In genomic region chr15:27771892-27772291, GRCh38 we compare ENCODE assay signal across 20 cellular contexts.
A peak's percentile ranks its signal among the peaks of the same experiment; 100 is the strongest.
DNase-seq lines count a peak whose midpoint lies in the region; ATAC-seq, FAIRE-seq and TF ChIP-seq lines count a peak whose summit lies in the region.
"Had no signal": no experiment of that assay in that cellular context is flagged by ENCODE, and none has a peak within 500 bp of the region (broad histone marks: within the 10 kb centered on the region; RNA-seq: fewer than 3 reads in every experiment).

No MANE protein-coding gene starts in this region.

- H3K4me2 ChIP-seq in HepG2 (ENCODE audit: low read depth, low read length) = no peak overlapping the region
- H3K4me2 ChIP-seq in PC-9 = no peak overlapping the region
- H3K4me2 ChIP-seq: A549; BLaER1 treated with 17β-estradiol and CSF1 and Interleukin-3, amounts not matched to agents 10 nM and 100 nM had no signal

- H3K9me3 ChIP-seq in HepG2 (ENCODE audit: low read length) = no peaks in the 10 kb centered on the region
- H3K9me3 ChIP-seq in right lobe of liver = no peaks in the 10 kb centered on the region
- no peaks in the 10 kb centered on the region for H3K9me3 ChIP-seq in PC-9 (ENCODE audit: insufficient read depth, low read depth)
- H3K9me3 ChIP-seq: A549 had no signal

- H4K20me1 ChIP-seq in HepG2 (ENCODE audit: insufficient read depth, low read length) (no peaks in the 10 kb centered on the region), PC-9 (ENCODE audit: insufficient read depth) (no peaks in the 10 kb centered on the region)
- H4K20me1 ChIP-seq: BLaER1 treated with 17β-estradiol and CSF1 and Interleukin-3, amounts not matched to agents 10 nM and 100 nM had no signal

- TF ChIP-seq CTCF in HepG2 (CRISPR knock-in tag; IDR thresholded peaks at IDR 0.05) (no peak), right lobe of liver (IDR thresholded peaks at IDR 0.05) (no peak), PC-9 (conservative IDR thresholded peaks at IDR 0.05) (no peak)

- no peak for TF ChIP-seq RAD21 in HepG2 (CRISPR knock-in tag; IDR thresholded peaks at IDR 0.05)

- in situ Hi-C loops in HepG2 (cut with HindIII; ENCODE audit: extremely low pct_ligation_motif_present, low pct_unique_long_range_greater_than_20kb) = no loop called here

- 21% methylated on average over 7 of the region's 7 CpGs for WGBS in HepG2 (ENCODE audit: low lambda C conversion rate)
- WGBS in right lobe of liver (ENCODE audit: insufficient coverage, low coverage, low lambda C conversion rate, missing lambda C conversion rate) = 67% methylated on average over 6 of the region's 7 CpGs

- H3K79me2 ChIP-seq in HepG2 (ENCODE audit: insufficient read depth, low read length) (no peaks in the 10 kb centered on the region), PC-9 (ENCODE audit: low read depth) (no peaks in the 10 kb centered on the region)

- FAIRE-seq in HepG2 (lab: Jason Lieb, UNC) = no peak
- FAIRE-seq: A549, D721Med, G401.6, GM12891, GM19239 had no signal

- TF ChIP-seq POLR2A in HepG2 (IDR thresholded peaks at IDR 0.05; ENCODE audit: insufficient read depth in 1 of 2, low read depth in 2 of 2, low read length in 2 of 2) = no peak
- no peak for TF ChIP-seq POLR2A in right lobe of liver (IDR thresholded peaks at IDR 0.05)

- H3K27me3 ChIP-seq in HepG2 (ENCODE audit: control insufficient read depth in 1 of 2, insufficient read depth in 2 of 2, low read length in 2 of 2) (no peaks in the 10 kb centered on the region; a peak in 1 of 5 replicates), right lobe of liver (no peaks in the 10 kb centered on the region), PC-9 (ENCODE audit: insufficient read depth, low read depth) (peaks cover 18% of the 10 kb centered on the region)
- H3K27me3 ChIP-seq: BLaER1 treated with 17β-estradiol and CSF1 and Interleukin-3, amounts not matched to agents 10 nM and 100 nM had no signal

- BruUV-seq in HepG2 (replicated peaks; lab: Mats Ljungman, UMichigan) = no TSS peak
- no TSS peak for BruUV-seq in PC-9 (replicated peaks; lab: Mats Ljungman, UMichigan)

- H3K4me3 ChIP-seq in HepG2 (replicated peaks in 1 of 3; ENCODE audit: insufficient read depth in 1 of 3, low read depth in 2 of 3, low read length in 3 of 3) (no peak overlapping the region), right lobe of liver (no peak overlapping the region), PC-9 (no peak overlapping the region)
- H3K4me3 ChIP-seq: A549; BLaER1 treated with 17β-estradiol and CSF1 and Interleukin-3, amounts not matched to agents 10 nM and 100 nM had no signal

- intact Hi-C loops in HepG2 (cut with micrococcal nuclease; ENCODE audit: unreplicated experiment) (no loop called here), right lobe of liver (cut with DNase I) (no loop called here), PC-9 (cut with micrococcal nuclease; ENCODE audit: unreplicated experiment) (no loop called here)

- no peak overlapping the region for H2AFZ ChIP-seq in HepG2 (ENCODE audit: low read length)
- no peak overlapping the region for H2AFZ ChIP-seq in PC-9

- no peak overlapping the region for H3K9ac ChIP-seq in HepG2 (ENCODE audit: insufficient read depth, low read depth, low read length)
- H3K9ac ChIP-seq: BLaER1 treated with 17β-estradiol and CSF1 and Interleukin-3, amounts not matched to agents 10 nM and 100 nM had no signal

- DNase-seq in HepG2 (ENCODE audit: low spot score) (no peak), right lobe of liver (no peak), islet precursor cell (peak; percentile 21), PC-9 (no peak)
- DNase-seq: AML-193; Caco-2; Calu3; CD4-positive, alpha-beta T cell; CD8-positive, alpha-beta T cell; DMS79 treated with DMSO at 0.1 percent for 48 hours; GF-D8 had no signal

- H3K27ac ChIP-seq in HepG2 (ENCODE audit: extremely low read length, insufficient read depth, low read length) (no peak overlapping the region), right lobe of liver (no peak overlapping the region), PC-9 (no peak overlapping the region)
- H3K27ac ChIP-seq: 22Rv1; A549; BLaER1 treated with 17β-estradiol and CSF1 and Interleukin-3, amounts not matched to agents 10 nM and 100 nM; C4-2B had no signal

- TF ChIP-seq EP300 in HepG2 (IDR thresholded peaks at IDR 0.05; ENCODE audit: low read depth in 2 of 2, low read length in 2 of 2) (no peak), HepG2 (CRISPR knock-in tag; IDR thresholded peaks at IDR 0.05; ENCODE audit: borderline replicate concordance) (no peak)

- POLR2A ChIA-PET in HepG2 (lab: Yijun Ruan, JAX) (no interaction called here), PC-9 (lab: Charles Lee; ENCODE audit: unreplicated experiment) (no interaction called here)

- ATAC-seq in HepG2 = no peak
- no peak for ATAC-seq in right lobe of liver
- ATAC-seq in GM19395 (IDR thresholded peaks at IDR 0.05; ENCODE audit: unreplicated experiment) = no peak
- ATAC-seq: A549; CD8-positive, alpha-beta T cell had no signal

- H3K36me3 ChIP-seq in HepG2 (replicated peaks in 1 of 2; ENCODE audit: control insufficient read depth in 1 of 2, insufficient read depth in 2 of 2, low read length in 2 of 2) (no peaks in the 10 kb centered on the region), right lobe of liver (no peaks in the 10 kb centered on the region), PC-9 (ENCODE audit: low read depth) (no peaks in the 10 kb centered on the region)
- H3K36me3 ChIP-seq: BLaER1 treated with 17β-estradiol and CSF1 and Interleukin-3, amounts not matched to agents 10 nM and 100 nM had no signal

- no peaks in the 10 kb centered on the region for H3F3A ChIP-seq in PC-9 (ENCODE audit: insufficient read depth, low read depth)

- no peaks in the 10 kb centered on the region for H3K9me2 ChIP-seq in PC-9 (ENCODE audit: insufficient read depth)

- CTCF ChIA-PET in HepG2 (lab: Yijun Ruan, JAX; ENCODE audit: low intra/inter-chr PET ratio, low total read pairs) = no interaction called here
- CTCF ChIA-PET in PC-9 (lab: Charles Lee) = no interaction called here

- H3K4me1 ChIP-seq in HepG2 (ENCODE audit: insufficient read depth, low read length) = no peaks in the 10 kb centered on the region
- no peaks in the 10 kb centered on the region for H3K4me1 ChIP-seq in right lobe of liver
- no peaks in the 10 kb centered on the region for H3K4me1 ChIP-seq in PC-9 (replicated peaks; ENCODE audit: insufficient read depth)
- H3K4me1 ChIP-seq: A549, Caco-2 had no signal

TF ChIP-seq in HepG2, 621 proteins besides CTCF, POLR2A, EP300 and RAD21:
- TF ChIP-seq ZNF768 (CRISPR knock-in tag; IDR thresholded peaks at IDR 0.05) = peak; percentile 50; the same call in 1 of the 2 replicates
- TF ChIP-seq PRDM15 (CRISPR knock-in tag; IDR thresholded peaks at IDR 0.05) = no peak
- no peak for TF ChIP-seq RXRA (CRISPR knock-in tag; IDR thresholded peaks at IDR 0.05)
- TF ChIP-seq KLF15 (CRISPR knock-in tag; IDR thresholded peaks at IDR 0.05; ENCODE audit: borderline replicate concordance) = no peak
